28 cellular contexts compared by ENCODE assay signal in the genomic region with DNA sequence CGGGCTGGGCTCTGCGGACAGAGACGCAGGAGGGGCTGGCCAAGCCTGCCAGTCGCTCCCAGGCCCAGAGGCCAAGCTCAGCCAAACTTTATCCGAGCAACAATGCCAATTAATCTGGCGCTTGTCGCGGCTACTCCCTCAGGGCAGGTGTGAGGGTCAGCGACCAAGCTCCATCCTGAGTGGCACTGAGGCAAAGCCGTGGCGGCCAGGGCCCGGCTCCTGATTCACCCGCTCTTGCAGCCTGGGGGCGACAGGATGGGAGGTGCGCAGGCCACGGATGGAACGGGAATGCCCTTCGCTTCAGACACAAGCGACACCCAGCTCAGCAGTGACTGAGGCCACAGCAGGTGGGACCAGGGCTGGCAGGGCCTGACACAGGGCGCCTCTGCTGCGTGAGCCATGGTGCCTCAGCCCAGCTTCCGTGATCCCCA. TPM values are rescaled to one million over a fixed set of nuclear protein-coding genes. Genes with fewer than 3 reads are reported as not detected.
DNase-seq lines count a peak whose midpoint lies in the region; ATAC-seq and TF ChIP-seq lines count a peak whose summit lies in the region.
"Had no signal": no experiment of that assay in that cellular context is flagged by ENCODE, and none has a peak within 500 bp of the region (broad histone marks: within the 10 kb centered on the region; RNA-seq: fewer than 3 reads in every experiment).

No MANE protein-coding gene starts in this region.

- TF ChIP-seq POLR2A in HCT116 (IDR thresholded peaks at IDR 0.05; ENCODE audit: borderline replicate concordance, extremely low read depth, insufficient read depth, insufficient read length): no peak

- peaks cover 3% of the 10 kb centered on the region for H3K4me1 Mint-ChIP-seq in chondrocyte (ENCODE audit: low read depth)

- intact Hi-C loops in HCT116 (cut with micrococcal nuclease): loop anchor here (5.0 kb wide), 2 partner anchors 72 to 107 kb away; no protein-coding TSS in a partner anchor

- peak; percentile 2; the same call in 1 of the 2 replicates for ATAC-seq in HCT116
- ATAC-seq in HG02870 (IDR thresholded peaks at IDR 0.05; ENCODE audit: unreplicated experiment): no peak
- no peak for ATAC-seq in GM19035 (IDR thresholded peaks at IDR 0.05; ENCODE audit: unreplicated experiment)
- ATAC-seq: activated T-cell treated with anti-CD3 and anti-CD28 coated beads, Interleukin-2, amount 50 U/mL, for 72 hours; GM12878; K562; stimulated activated effector memory CD8-positive, alpha-beta T cell treated with anti-CD3 and anti-CD28 coated beads, Interleukin-12 subunit alpha, Interleukin-12 subunit beta, amount 100 ng/mL, for 72 hours had no signal

- peaks cover 14% of the 10 kb centered on the region for H3K27me3 Mint-ChIP-seq in chondrocyte (ENCODE audit: low read depth)

- RAD21 ChIA-PET in HCT116 (lab: Charles Lee; ENCODE audit: low non-redundant PET in 1 of 2, low total read pairs in 2 of 2, uncharacterized antibody in 2 of 2, unreplicated experiment in 2 of 2): interaction anchor here in 1 of 2 experiments (1.1 kb wide), 1 partner anchor 128 kb away, joined by 3 read pairs; no protein-coding TSS in a partner anchor

- no TSS peak for BruUV-seq in HCT116 (replicated peaks; lab: Mats Ljungman, UMichigan)

- POLR2A ChIA-PET in HCT116 (lab: Charles Lee): interaction anchor here (0.6 to 1.2 kb wide), 2 partner anchors 88 to 110 kb away, joined by 3 to 4 read pairs; no protein-coding TSS in a partner anchor

- no peak overlapping the region for H3K9ac ChIP-seq in BLaER1
- H3K9ac ChIP-seq in HCT116 (ENCODE audit: low read length): peak overlapping the region; percentile 62
- H3K9ac ChIP-seq in parathyroid adenoma: peak overlapping the region; percentile 32

- H3K4me2 ChIP-seq in BLaER1: peak overlapping the region; percentile 97
- H3K4me2 ChIP-seq in HCT116 (ENCODE audit: low read length): peak overlapping the region; percentile 94
- H3K4me2 ChIP-seq in parathyroid adenoma (ENCODE audit: low read length): peak overlapping the region; percentile 93

- H2AFZ ChIP-seq in HCT116 (ENCODE audit: low read depth, low read length, poor library complexity, severe bottlenecking): no peak overlapping the region
- H2AFZ ChIP-seq in parathyroid adenoma: peak overlapping the region; percentile 2

- no peak overlapping the region for H3K27ac Mint-ChIP-seq in chondrocyte (ENCODE audit: unreplicated experiment)
- H3K27ac Mint-ChIP-seq: activated B cell treated with CpG ODN at 0.5 μM for 24 hours; activated T-cell treated with anti-CD3 and anti-CD28 coated beads, Interleukin-2, amount 50 U/mL, for 72 hours; naive thymus-derived CD8-positive, alpha-beta T cell; stimulated activated effector memory CD8-positive, alpha-beta T cell treated with anti-CD3 and anti-CD28 coated beads, Interleukin-12 subunit alpha, Interleukin-12 subunit beta, amount 100 ng/mL, for 72 hours had no signal

- peaks cover 6% of the 10 kb centered on the region; the same call in 1 of the 2 replicates for H3K9me3 ChIP-seq in BLaER1
- H3K9me3 ChIP-seq in HCT116 (ENCODE audit: control insufficient read depth in 1 of 2, insufficient read depth in 1 of 2, low read depth in 1 of 2, low read length in 2 of 2): no peaks in the 10 kb centered on the region; a peak in 1 of 4 replicates
- H3K9me3 ChIP-seq in parathyroid adenoma (ENCODE audit: control insufficient read depth, low read length): no peaks in the 10 kb centered on the region
- H3K9me3 ChIP-seq: left ventricle myocardium inferior, pancreas, right lobe of liver had no signal

- no peaks in the 10 kb centered on the region for H3K36me3 Mint-ChIP-seq in chondrocyte (ENCODE audit: low read depth)
- H3K36me3 Mint-ChIP-seq: stimulated activated effector memory CD8-positive, alpha-beta T cell treated with anti-CD3 and anti-CD28 coated beads, Interleukin-12 subunit alpha, Interleukin-12 subunit beta, amount 100 ng/mL, for 72 hours had no signal

- TF ChIP-seq CTCF in HCT116 (IDR thresholded peaks at IDR 0.05 in 2 of 3, conservative IDR thresholded peaks at IDR 0.05 in 1 of 3; ENCODE audit: borderline replicate concordance in 1 of 3, insufficient read depth in 1 of 3, low read depth in 2 of 3, low read length in 2 of 3) (no peak), chondrocyte (IDR thresholded peaks at IDR 0.05) (no peak), parathyroid adenoma (IDR thresholded peaks at IDR 0.05) (no peak)

- H3K27me3 ChIP-seq in BLaER1 (peaks cover 38% of the 10 kb centered on the region), HCT116 (ENCODE audit: insufficient read depth, low read length) (no peaks in the 10 kb centered on the region), parathyroid adenoma (ENCODE audit: control insufficient read depth, insufficient read depth, low read length) (no peaks in the 10 kb centered on the region)

- H3K4me3 Mint-ChIP-seq in chondrocyte (ENCODE audit: unreplicated experiment): no peak overlapping the region
- H3K4me3 Mint-ChIP-seq: activated B cell treated with CpG ODN at 0.5 μM for 24 hours; activated T-cell treated with anti-CD3 and anti-CD28 coated beads, Interleukin-2, amount 50 U/mL, for 72 hours; stimulated activated effector memory CD8-positive, alpha-beta T cell treated with anti-CD3 and anti-CD28 coated beads, Interleukin-12 subunit alpha, Interleukin-12 subunit beta, amount 100 ng/mL, for 72 hours had no signal

- no peak overlapping the region for H3K4me3 ChIP-seq in BLaER1
- peak overlapping the region; percentile 39 to 55 for H3K4me3 ChIP-seq in HCT116 (replicated peaks in 1 of 2; ENCODE audit: low read depth in 1 of 2, low read length in 2 of 2)
- peak overlapping the region; percentile 53 for H3K4me3 ChIP-seq in parathyroid adenoma (ENCODE audit: low read depth, low read length)
- H3K4me3 ChIP-seq: GM12878, K562, MG63, pancreas, right lobe of liver had no signal

- no peaks in the 10 kb centered on the region for H3K9me2 ChIP-seq in HCT116 (ENCODE audit: insufficient read depth)

- DNase-seq in HCT116 (ENCODE audit: low read depth, low spot score) (no peak), chondrocyte (ENCODE audit: low spot score) (peak; percentile 56), NCI-H2227 (lab: John Stamatoyannopoulos, UW; ENCODE audit: unreplicated experiment) (no peak)
- no peak for DNase-seq in activated naive CD4-positive, alpha-beta T cell treated with Interleukin-2 at 50 U/mL for 16 hours
- DNase-seq: activated B cell treated with CpG ODN at 0.5 μM for 24 hours; activated naive CD4-positive, alpha-beta T cell; activated T-cell treated with anti-CD3 and anti-CD28 coated beads, Interleukin-2, amount 50 U/mL, for 72 hours; effector CD4-positive, alpha-beta T cell; left ventricle myocardium inferior; midbrain; NCI-H1105 treated with DMSO at 0.1 percent for 48 hours; NCI-H1930; NCI-H82; right lobe of liver; stimulated activated CD4-positive, alpha-beta T cell treated with anti-CD3 and anti-CD28 coated beads, Interleukin-12 subunit alpha, Interleukin-12 subunit beta, amount 100 ng/mL, for 4 hours; stimulated activated CD4-positive, alpha-beta T cell treated with anti-CD3 and anti-CD28 coated beads, Interleukin-4, amount 100 ng/mL, for 24 hours; T1000 had no signal

- H3K36me3 ChIP-seq in BLaER1: no peaks in the 10 kb centered on the region
- no peaks in the 10 kb centered on the region for H3K36me3 ChIP-seq in HCT116 (ENCODE audit: control insufficient read depth in 1 of 2, insufficient read depth in 2 of 2, low read length in 2 of 2)
- no peaks in the 10 kb centered on the region for H3K36me3 ChIP-seq in parathyroid adenoma (ENCODE audit: control insufficient read depth, insufficient read depth, low read length)
- H3K36me3 ChIP-seq: left ventricle myocardium inferior, MG63, pancreas, right lobe of liver had no signal

- H3K79me2 ChIP-seq in HCT116 (ENCODE audit: insufficient read depth, low read length): no peaks in the 10 kb centered on the region
- no peaks in the 10 kb centered on the region for H3K79me2 ChIP-seq in parathyroid adenoma

- H3K4me1 ChIP-seq in BLaER1 (peaks cover 75% of the 10 kb centered on the region), HCT116 (ENCODE audit: control insufficient read depth in 1 of 2, insufficient read depth in 2 of 2, low read length in 2 of 2) (peaks cover 54 to 73% of the 10 kb centered on the region in 2 experiments), parathyroid adenoma (peaks cover 34% of the 10 kb centered on the region)
- H3K4me1 ChIP-seq: pancreas, right lobe of liver had no signal

- no peaks in the 10 kb centered on the region for H3K9me3 Mint-ChIP-seq in chondrocyte (ENCODE audit: low read depth)
- H3K9me3 Mint-ChIP-seq: activated B cell treated with CpG ODN at 0.5 μM for 24 hours; stimulated activated effector memory CD8-positive, alpha-beta T cell treated with anti-CD3 and anti-CD28 coated beads, Interleukin-12 subunit alpha, Interleukin-12 subunit beta, amount 100 ng/mL, for 72 hours had no signal

- H3K27ac ChIP-seq in BLaER1 (no peak overlapping the region), HCT116 (ENCODE audit: low read depth, low read length) (peak overlapping the region; percentile 62), parathyroid adenoma (peak overlapping the region; percentile 99)
- H3K27ac ChIP-seq: left ventricle myocardium inferior, pancreas, right lobe of liver had no signal

- CTCF ChIA-PET in HCT116 (lab: Charles Lee): interaction anchor here (2.1 to 3.9 kb wide), 2 partner anchors 10 to 129 kb away, joined by 12 to 18 read pairs; no protein-coding TSS in a partner anchor

- no peaks in the 10 kb centered on the region for H4K20me1 ChIP-seq in BLaER1
- no peaks in the 10 kb centered on the region for H4K20me1 ChIP-seq in HCT116 (ENCODE audit: insufficient read depth)

- no peak for TF ChIP-seq RAD21 in HCT116 (IDR thresholded peaks at IDR 0.05; ENCODE audit: low read depth)

TF ChIP-seq in HCT116, 20 proteins besides CTCF, POLR2A, EP300 and RAD21:
- TF ChIP-seq SIN3A (IDR thresholded peaks at IDR 0.05; ENCODE audit: low read depth) (no peak), CBX3 (IDR thresholded peaks at IDR 0.05; ENCODE audit: low read depth) (no peak), EZH2phosphoT487 (IDR thresholded peaks at IDR 0.05; ENCODE audit: borderline replicate concordance) (no peak), TCF7L2 (IDR thresholded peaks at IDR 0.05; ENCODE audit: borderline replicate concordance, extremely low read depth, insufficient read depth, insufficient read length) (no peak), ZFX (IDR thresholded peaks at IDR 0.05) (no peak), ELF1 (IDR thresholded peaks at IDR 0.05; ENCODE audit: borderline replicate concordance, low read depth) (no peak), FOSL1 (IDR thresholded peaks at IDR 0.05; ENCODE audit: low read depth) (no peak)
- TF ChIP-seq, protein P1, sequence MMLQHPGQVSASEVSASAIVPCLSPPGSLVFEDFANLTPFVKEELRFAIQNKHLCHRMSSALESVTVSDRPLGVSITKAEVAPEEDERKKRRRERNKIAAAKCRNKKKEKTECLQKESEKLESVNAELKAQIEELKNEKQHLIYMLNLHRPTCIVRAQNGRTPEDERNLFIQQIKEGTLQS (IDR thresholded peaks at IDR 0.05): no peak
- TF ChIP-seq, protein P2, sequence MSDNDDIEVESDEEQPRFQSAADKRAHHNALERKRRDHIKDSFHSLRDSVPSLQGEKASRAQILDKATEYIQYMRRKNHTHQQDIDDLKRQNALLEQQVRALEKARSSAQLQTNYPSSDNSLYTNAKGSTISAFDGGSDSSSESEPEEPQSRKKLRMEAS (IDR thresholded peaks at IDR 0.05): no peak
TF ChIP-seq in HCT116: peak in this region for 0.

RNA-seq across cellular contexts. Expression of gene GALNT9, which starts 44.1 kb away (rescaled TPM):
- total RNA-seq in HCT116 (2021; ENCODE audit: unreplicated experiment) (2.6 TPM), chondrocyte (0.15 to 0.29 TPM in 2 of 3 replicates, not detected in the other)
- polyA plus RNA-seq in HCT116 (2012): 1.6 and 2.6 TPM in 2 replicates
- total RNA-seq: activated B cell treated with CpG ODN at 0.5 μM for 24 hours; GM12878; HT-29; K562; left ventricle myocardium inferior; naive thymus-derived CD8-positive, alpha-beta T cell; right lobe of liver had no signal
- polyA plus RNA-seq: K562; naive thymus-derived CD8-positive, alpha-beta T cell had no signal
